Comparison of ENCODE assay signal across 8 cellular contexts in the genomic region with DNA sequence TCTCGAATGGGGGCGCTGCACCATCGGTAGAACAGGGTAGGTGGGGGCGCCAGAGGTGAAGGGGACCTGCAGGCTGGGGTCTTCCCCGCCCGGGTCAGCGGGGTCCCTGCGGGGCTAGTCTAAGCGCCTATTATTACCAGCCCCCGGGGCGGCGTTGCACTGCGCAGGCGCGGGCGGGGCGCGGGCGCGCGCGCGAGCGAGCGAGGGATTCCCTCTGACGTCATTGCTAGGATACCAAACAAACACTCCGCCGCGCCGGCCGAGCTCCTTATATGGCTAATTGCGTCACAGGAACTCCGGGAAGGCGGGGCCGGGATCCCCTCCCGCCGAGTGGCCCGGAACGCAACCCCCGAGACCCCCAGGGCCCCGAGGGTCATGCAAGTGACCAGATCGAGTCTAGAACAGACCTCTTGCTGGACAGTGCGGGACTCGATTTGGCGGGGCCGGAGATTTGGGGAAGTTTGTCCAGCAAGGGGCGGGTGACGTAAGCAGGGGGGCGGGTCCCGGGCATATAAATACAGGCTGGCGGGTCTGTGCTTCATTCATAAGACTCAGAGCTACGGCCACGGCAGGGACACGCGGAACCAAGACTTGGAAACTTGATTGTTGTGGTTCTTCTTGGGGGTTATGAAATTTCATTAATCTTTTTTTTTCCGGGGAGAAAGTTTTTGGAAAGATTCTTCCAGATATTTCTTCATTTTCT. TPM values are rescaled to one million over a fixed set of nuclear protein-coding genes. Genes with fewer than 3 reads are reported as not detected.
DNase-seq lines count a peak whose midpoint lies in the region; ATAC-seq and TF ChIP-seq lines count a peak whose summit lies in the region.

A gene (plus strand): TSS at position 541 of the 703 bp plus-strand sequence. CDS start 591 bp downstream, outside the sequence.

- CTCF ChIA-PET in CD8-positive, alpha-beta T cell (lab: Charles Lee), result interaction anchor here (0.6 to 4.8 kb wide), 14 partner anchors 10 to 514 kb away, joined by 3 to 53 read pairs (median 4); no protein-coding TSS in a partner anchor

- peaks cover 13% of the 10 kb centered on the region for H3K4me1 Mint-ChIP-seq in CD8-positive, alpha-beta T cell (ENCODE audit: low read depth)

- H3K4me2 ChIP-seq in OCI-LY3 (ENCODE audit: low read length), result peak within 1 kb of the TSS; percentile 80

- POLR2A ChIA-PET in CD8-positive, alpha-beta T cell (lab: Charles Lee), result interaction anchor here (1.0 to 3.6 kb wide), 9 partner anchors 10 to 287 kb away, joined by 3 to 51 read pairs (median 4); a partner anchor contains a TSS

- H4K20me1 ChIP-seq in OCI-LY3 (ENCODE audit: insufficient read depth, low read length), result peaks cover 7% of the 10 kb centered on the region; the same call in 1 of the 2 replicates

- peak within 1 kb of the TSS; percentile 83 for H2AFZ ChIP-seq in OCI-LY3 (ENCODE audit: low read depth, low read length)

- intact Hi-C loops in CD8-positive, alpha-beta T cell (cut with DNase I, micrococcal nuclease), result loop anchor here (1.0 kb wide), 4 partner anchors 16 to 28 kb away; no protein-coding TSS in a partner anchor
- intact Hi-C loops in mucosa of descending colon (cut with DNase I, micrococcal nuclease), result no loop called here

- H3K27me3 ChIP-seq in CD8-positive, alpha-beta T cell (ENCODE audit: insufficient read depth, low read length), result no peaks in the 10 kb centered on the region
- H3K27me3 ChIP-seq in HUES64 (ENCODE audit: insufficient read depth, low read length) (peaks cover 17% of the 10 kb centered on the region), OCI-LY3 (ENCODE audit: low read depth, low read length) (peaks cover 19% of the 10 kb centered on the region)

- no peaks in the 10 kb centered on the region for H3K9me3 Mint-ChIP-seq in CD8-positive, alpha-beta T cell

- peak within 1 kb of the TSS; percentile 98 for H3K4me3 ChIP-seq in CD8-positive, alpha-beta T cell (ENCODE audit: low read depth, low read length)
- H3K4me3 ChIP-seq in HUES64 (ENCODE audit: low read length) (peak within 1 kb of the TSS; percentile 88), OCI-LY3 (ENCODE audit: low read length) (peak within 1 kb of the TSS; percentile 81), mucosa of descending colon (peak within 1 kb of the TSS; percentile 16)

- peak within 1 kb of the TSS; percentile 93 for H3K4me3 Mint-ChIP-seq in CD8-positive, alpha-beta T cell

- no peak for TF ChIP-seq CTCF in CD8-positive, alpha-beta T cell (IDR thresholded peaks at IDR 0.05)
- peak; percentile 40 for TF ChIP-seq CTCF in OCI-LY3 (IDR thresholded peaks at IDR 0.05; ENCODE audit: low read depth, low read length)
- TF ChIP-seq CTCF in mucosa of descending colon (IDR thresholded peaks at IDR 0.05), result peak; percentile 6

- H3K9me3 ChIP-seq in CD8-positive, alpha-beta T cell (ENCODE audit: low read length), result no peaks in the 10 kb centered on the region
- no peaks in the 10 kb centered on the region for H3K9me3 ChIP-seq in HUES64 (ENCODE audit: insufficient read depth, low read depth, low read length)
- H3K9me3 ChIP-seq in OCI-LY3 (ENCODE audit: insufficient read depth, low read length), result no peaks in the 10 kb centered on the region
- no peaks in the 10 kb centered on the region for H3K9me3 ChIP-seq in mucosa of descending colon

- under 1% methylated on average over 55 of the region's 56 CpGs for WGBS in HUES64

- ATAC-seq in CD8-positive, alpha-beta T cell, result peak; percentile 17
- peak; percentile 52 for ATAC-seq in GM19467 (IDR thresholded peaks at IDR 0.05; ENCODE audit: unreplicated experiment)
- peak; percentile 67 for ATAC-seq in mucosa of descending colon

- H3K36me3 Mint-ChIP-seq in CD8-positive, alpha-beta T cell, result peaks cover 18% of the 10 kb centered on the region

- peaks cover 16% of the 10 kb centered on the region for H3K4me1 ChIP-seq in CD8-positive, alpha-beta T cell (ENCODE audit: insufficient read depth, low read length)
- H3K4me1 ChIP-seq in HUES64 (ENCODE audit: insufficient read depth, low read length), result peaks cover 4% of the 10 kb centered on the region; the same call in 1 of the 2 replicates
- peaks cover 18% of the 10 kb centered on the region for H3K4me1 ChIP-seq in OCI-LY3 (ENCODE audit: low read length)
- peaks cover 24% of the 10 kb centered on the region for H3K4me1 ChIP-seq in mucosa of descending colon (ENCODE audit: low read depth)

- peak; percentile 91 to 98 (median 95) for DNase-seq in CD8-positive, alpha-beta T cell
- DNase-seq in activated T-cell treated with anti-CD3 and anti-CD28 coated beads for 4 hours, result peak; percentile 91
- DNase-seq in epithelial cell of prostate (ENCODE audit: low read depth, low spot score), result peak; percentile 65
- DNase-seq in mucosa of descending colon, result peak; percentile 94 to 97 (median 96)
- DNase-seq in stimulated activated CD8-positive, alpha-beta memory T cell treated with anti-CD3 and anti-CD28 coated beads, Interleukin-4, amount 100 ng/mL, for 1 hour (ENCODE audit: low read depth in 2 of 2, low spot score in 1 of 2), result peak; percentile 94 to 95

- H3K27me3 Mint-ChIP-seq in CD8-positive, alpha-beta T cell (ENCODE audit: low read depth), result peaks cover 11% of the 10 kb centered on the region

- H3K79me2 ChIP-seq in OCI-LY3 (ENCODE audit: low read length), result no peaks in the 10 kb centered on the region

- peak within 1 kb of the TSS; percentile 100 for H3K27ac ChIP-seq in CD8-positive, alpha-beta T cell (ENCODE audit: low read depth, low read length)
- H3K27ac ChIP-seq in HUES64 (ENCODE audit: low read depth, low read length) (peak within 1 kb of the TSS; percentile 97), OCI-LY3 (ENCODE audit: low read length) (no peak within 1 kb of the TSS), epithelial cell of prostate (peak within 1 kb of the TSS; percentile 72)

- peak within 1 kb of the TSS; percentile 98 for H3K27ac Mint-ChIP-seq in CD8-positive, alpha-beta T cell

- no peaks in the 10 kb centered on the region for H3K36me3 ChIP-seq in CD8-positive, alpha-beta T cell (ENCODE audit: insufficient read depth, low read length)
- H3K36me3 ChIP-seq in HUES64 (ENCODE audit: insufficient read depth, low read length) (no peaks in the 10 kb centered on the region), OCI-LY3 (replicated peaks; ENCODE audit: low read depth, low read length) (no peaks in the 10 kb centered on the region), mucosa of descending colon (ENCODE audit: low read depth) (no peaks in the 10 kb centered on the region)

- H3K9ac ChIP-seq in HUES64 (ENCODE audit: low read depth, low read length), result peak within 1 kb of the TSS; percentile 74
- peak within 1 kb of the TSS; percentile 53 for H3K9ac ChIP-seq in OCI-LY3 (ENCODE audit: low read length)

RNA-seq across cellular contexts. Expression of the gene that starts here (rescaled TPM):
- 100 to 1,000 TPM; 625 to 631 TPM for total RNA-seq in CD8-positive, alpha-beta T cell
- polyA plus RNA-seq in HUES64 (2013, experiment 1 of 2), result 0.25 TPM
- 0.44 TPM for polyA plus RNA-seq in HUES64 (2013, experiment 2 of 2)
- total RNA-seq in mucosa of descending colon, result 10 to 100 TPM in 1 of 3 donors, 1 to 10 TPM in 1, under 1 TPM in 1; 0.58 to 10.3 (median 1.6) TPM

Comparison
In these comparisons a context has a peak if more than half of its experiments do, and no peak if none do; other contexts are left out.
1. RNA of the gene that starts here (total RNA-seq): 625 to 631 TPM in CD8-positive, alpha-beta T cell; 0.58 to 10.3 TPM in mucosa of descending colon; every median in the first group is over 10 times any median in the second.
2. ATAC-seq: peak in every context shown above with its lines; median percentile 67 in mucosa of descending colon; 52 in GM19467; 17 in CD8-positive, alpha-beta T cell.
3. H3K4me3 ChIP-seq: peak in every context shown above with its lines; median percentile 98 in CD8-positive, alpha-beta T cell; 88 in HUES64; 81 in OCI-LY3; 16 in mucosa of descending colon.
4. intact Hi-C loops: an anchor here in CD8-positive, alpha-beta T cell (1.0 kb wide); none called in mucosa of descending colon.
5. Peak in every context shown above with its lines, with median percentiles within 50 percentile points of each other: DNase-seq.